ENCODE assay signal across 8 cellular contexts in genomic region chr7:55964261-55964801, GRCh38. TPM values are rescaled to one million over a fixed set of nuclear protein-coding genes. Genes with fewer than 3 reads are reported as not detected.
DNase-seq lines count a peak whose midpoint lies in the region; ATAC-seq and TF ChIP-seq lines count a peak whose summit lies in the region.

Gene NIPSNAP2, plus strand, starts transcription at chr7:55964585. Its CDS starts 25 bp downstream, at chr7:55964610.

- POLR2A ChIA-PET in WTC11 (lab: Charles Lee): interaction anchor here (0.5 to 1.9 kb wide), 5 partner anchors 13 to 550 kb away, joined by 3 to 8 read pairs (median 4); partner anchors contain the start of genes CCT6A, MRPS17 and PSPH

- ATAC-seq in HG02840 (IDR thresholded peaks at IDR 0.05; ENCODE audit: low FRiP score, unreplicated experiment) (peak; percentile 87), WTC11 (peak; percentile 86)
- ATAC-seq in central memory CD8-positive, alpha-beta T cell (replicated peaks; ENCODE audit: extremely low read depth, poor library complexity, severe bottlenecking): peak; percentile 78

- peaks cover 6% of the 10 kb centered on the region; the same call in 1 of the 2 replicates for H3K9me3 Mint-ChIP-seq in WTC11
- no peaks in the 10 kb centered on the region for H3K9me3 Mint-ChIP-seq in central memory CD8-positive, alpha-beta T cell

- no peaks in the 10 kb centered on the region for H3K27me3 ChIP-seq in kidney epithelial cell (ENCODE audit: control insufficient read depth, insufficient read depth, low read length)

- peak; percentile 89 for TF ChIP-seq CTCF in GM13977 (IDR thresholded peaks at IDR 0.05; ENCODE audit: extremely low read depth, insufficient read depth, missing control alignments)
- TF ChIP-seq CTCF in WTC11 (IDR thresholded peaks at IDR 0.05): peak; percentile 46; the same call in 1 of the 2 replicates
- TF ChIP-seq CTCF in kidney epithelial cell (IDR thresholded peaks at IDR 0.05; ENCODE audit: insufficient read depth, low read length, poor library complexity, severe bottlenecking): no peak

- peak within 1 kb of the TSS; percentile 78 for H3K27ac Mint-ChIP-seq in WTC11
- H3K27ac Mint-ChIP-seq in central memory CD8-positive, alpha-beta T cell (ENCODE audit: low read depth): peak within 1 kb of the TSS; percentile 92

- peaks cover 19% of the 10 kb centered on the region for H3K27me3 Mint-ChIP-seq in WTC11 (ENCODE audit: low read depth)
- H3K27me3 Mint-ChIP-seq in central memory CD8-positive, alpha-beta T cell: no peaks in the 10 kb centered on the region

- in situ Hi-C loops in GM13977 (cut with MboI; ENCODE audit: low pct_unique_long_range_greater_than_20kb, low sequenced_read_pairs, unreplicated experiment): loop anchor here (25.0 kb wide), 1 partner anchor 327 kb away; no protein-coding TSS in a partner anchor

- peaks cover 5% of the 10 kb centered on the region for H3K4me1 Mint-ChIP-seq in WTC11
- H3K4me1 Mint-ChIP-seq in central memory CD8-positive, alpha-beta T cell: peaks cover 18% of the 10 kb centered on the region

- H3K4me3 Mint-ChIP-seq in WTC11: peak within 1 kb of the TSS; percentile 89
- H3K4me3 Mint-ChIP-seq in central memory CD8-positive, alpha-beta T cell: peak within 1 kb of the TSS; percentile 70

- no peaks in the 10 kb centered on the region for H3K36me3 ChIP-seq in kidney epithelial cell (ENCODE audit: control insufficient read depth, insufficient read depth, low read length)

- peak within 1 kb of the TSS; percentile 65 for H3K4me3 ChIP-seq in kidney epithelial cell (ENCODE audit: low read depth, low read length)

- DNase-seq in 8988T (peak; percentile 51), GM13977 (ENCODE audit: low spot score) (peak; percentile 90), NCI-H1930 (lab: John Stamatoyannopoulos, UW) (peak; percentile 46 to 85), WTC11 (ENCODE audit: low spot score) (peak; percentile 56), kidney epithelial cell (ENCODE audit: low read depth) (no peak)
- DNase-seq in central memory CD8-positive, alpha-beta T cell (ENCODE audit: low spot score in 2 of 2): peak; percentile 33 to 43
- peak; percentile 19 to 45 for DNase-seq in stimulated activated CD4-positive, alpha-beta T cell treated with anti-CD3 and anti-CD28 coated beads, Interleukin-15, amount 100 ng/mL, for 48 hours (ENCODE audit: low read depth in 2 of 2)

- CTCF ChIA-PET in WTC11 (lab: Charles Lee): interaction anchor here (0.6 to 2.0 kb wide), 20 partner anchors 9 to 684 kb away, joined by 3 to 19 read pairs (median 4); partner anchors contain the start of genes CCT6A, MRPS17, PSPH and SUMF2

- peaks cover 7% of the 10 kb centered on the region; the same call in 1 of the 2 replicates for H3K36me3 Mint-ChIP-seq in WTC11
- H3K36me3 Mint-ChIP-seq in central memory CD8-positive, alpha-beta T cell (ENCODE audit: insufficient read depth): peaks cover 14% of the 10 kb centered on the region

TF ChIP-seq in WTC11, 78 proteins besides CTCF, POLR2A, EP300 and RAD21:
- TF ChIP-seq E2F5 (CRISPR knock-in tag; IDR thresholded peaks at IDR 0.05) (no peak), ZNF219 (CRISPR knock-in tag; IDR thresholded peaks at IDR 0.05; ENCODE audit: borderline replicate concordance) (no peak), MXD4 (CRISPR knock-in tag; IDR thresholded peaks at IDR 0.05; ENCODE audit: borderline replicate concordance) (no peak), ZNF423 (CRISPR knock-in tag; IDR thresholded peaks at IDR 0.05) (0 out of 2 replicates have a peak, but pooled peaks have one; percentile 29), CREM (CRISPR knock-in tag; IDR thresholded peaks at IDR 0.05) (peak; percentile 62; the same call in 1 of the 2 replicates), ATF6 (CRISPR knock-in tag; IDR thresholded peaks at IDR 0.05) (no peak), HMGXB4 (CRISPR knock-in tag; IDR thresholded peaks at IDR 0.05) (0 out of 2 replicates have a peak, but pooled peaks have one; percentile 5), ZNF416 (CRISPR knock-in tag; IDR thresholded peaks at IDR 0.05) (peak; percentile 92; the same call in 1 of the 2 replicates), KAT7 (CRISPR knock-in tag; IDR thresholded peaks at IDR 0.05; ENCODE audit: borderline replicate concordance) (peak; percentile 71; the same call in 1 of the 2 replicates), ETV6 (CRISPR knock-in tag; IDR thresholded peaks at IDR 0.05) (peak; percentile 7; the same call in 1 of the 2 replicates)

RNA-seq across cellular contexts. Expression of gene NIPSNAP2, which starts in this region (rescaled TPM):
- 38.5 to 46.3 TPM (median 42.6 TPM) in 3 replicates for total RNA-seq in WTC11 (2021)
- total RNA-seq in kidney epithelial cell: 66.3 and 75.0 TPM in 2 replicates
